ENCODE assay signal across 8 cellular contexts in genomic region chr11:65134240-65134951, GRCh38. TPM values are rescaled to one million over a fixed set of nuclear protein-coding genes. Genes with fewer than 3 reads are reported as not detected.
A peak's percentile ranks its signal among the peaks of the same experiment; 100 is the strongest.
DNase-seq lines count a peak whose midpoint lies in the region; ATAC-seq and TF ChIP-seq lines count a peak whose summit lies in the region.

Gene SYVN1, minus strand, starts transcription at chr11:65134519. Its CDS starts 918 bp downstream, at chr11:65133601.

- intact Hi-C loops in adrenal gland (cut with DNase I) = no loop called here
- intact Hi-C loops in left cardiac atrium (cut with DNase I) = no loop called here
- intact Hi-C loops in psoas muscle (cut with DNase I) = loop anchor here in 1 of 2 donors (2.0 kb wide), 1 partner anchor 46 kb away; the partner anchor contains the start of gene CAPN1

- TF ChIP-seq POLR2A in adrenal gland (IDR thresholded peaks at IDR 0.05) = peak; percentile 88 to 92

- no peaks in the 10 kb centered on the region for H3K9me3 ChIP-seq in adrenal gland (replicated peaks in 1 of 3)
- H3K9me3 ChIP-seq in psoas muscle = no peaks in the 10 kb centered on the region

- H3K27me3 ChIP-seq in adrenal gland = no peaks in the 10 kb centered on the region
- no peaks in the 10 kb centered on the region for H3K27me3 ChIP-seq in psoas muscle (ENCODE audit: insufficient read depth in 3 of 3, low read length in 2 of 3)

- DNase-seq in GM13976 (ENCODE audit: low spot score) (peak; percentile 93), NCI-H1417 treated with DMSO at 0.1 percent for 48 hours (lab: John Stamatoyannopoulos, UW) (peak; percentile 91), T-helper 1 cell (peak; percentile 81 to 91 (median 85)), adrenal gland (peak; percentile 90 to 94 (median 92)), left cardiac atrium (peak; percentile 93), psoas muscle (peak; percentile 91 to 96)

- in situ Hi-C loops in GM13976 (cut with MboI; ENCODE audit: low sequenced_read_pairs, unreplicated experiment) = no loop called here

- H3K36me3 ChIP-seq in adrenal gland (replicated peaks in 1 of 2) (peaks cover 0 to 37% of the 10 kb centered on the region in 2 donors), psoas muscle (ENCODE audit: insufficient read depth in 1 of 2, low read depth in 1 of 2) (peaks cover 3 to 38% of the 10 kb centered on the region in 2 donors), urinary bladder (ENCODE audit: insufficient read depth) (peaks cover 11% of the 10 kb centered on the region)

- 0 to 1% (median 1%) methylated on average over 16 to 60 of the region's 60 CpGs for WGBS in adrenal gland, 4 donors
- WGBS in psoas muscle, 3 donors = 0 to 1% (median 1%) methylated on average over 53 to 60 of the region's 60 CpGs
- WGBS in urinary bladder = under 1% methylated on average over 60 of the region's 60 CpGs

- ATAC-seq in HG02798 (IDR thresholded peaks at IDR 0.05; ENCODE audit: poor library complexity, unreplicated experiment) = peak; percentile 66
- peak; percentile 92 to 95 for ATAC-seq in left cardiac atrium
- peak; percentile 87 to 91 (median 90) for ATAC-seq in psoas muscle

- H3K27ac ChIP-seq in adrenal gland = peak within 1 kb of the TSS; percentile 80 to 98 (median 96)
- peak within 1 kb of the TSS; percentile 96 for H3K27ac ChIP-seq in psoas muscle
- peak within 1 kb of the TSS; percentile 94 for H3K27ac ChIP-seq in urinary bladder (ENCODE audit: low read depth)

- TF ChIP-seq CTCF in GM13976 (IDR thresholded peaks at IDR 0.05; ENCODE audit: borderline replicate concordance, control extremely low read depth, extremely low read depth, insufficient read depth, missing control alignments) (no peak), adrenal gland (IDR thresholded peaks at IDR 0.05) (no peak), psoas muscle (IDR thresholded peaks at IDR 0.05) (no peak)

- peak within 1 kb of the TSS; percentile 52 to 92 (median 84) for H3K4me3 ChIP-seq in adrenal gland
- peak within 1 kb of the TSS; percentile 98 for H3K4me3 ChIP-seq in psoas muscle
- peak within 1 kb of the TSS; percentile 87 for H3K4me3 ChIP-seq in urinary bladder (ENCODE audit: low read depth, low read length)

- peaks cover 18 to 31% of the 10 kb centered on the region in 2 donors for H3K4me1 ChIP-seq in adrenal gland (replicated peaks in 1 of 2)
- H3K4me1 ChIP-seq in psoas muscle = peaks cover 30% of the 10 kb centered on the region
- H3K4me1 ChIP-seq in urinary bladder (ENCODE audit: insufficient read depth) = no peaks in the 10 kb centered on the region

RNA-seq across cellular contexts. Expression of gene SYVN1, which starts in this region (rescaled TPM):
- 100 to 1,000 TPM in 1 of 8 donors, 10 to 100 TPM in 7; 28.1 to 119 (median 64.3) TPM for total RNA-seq in adrenal gland
- 100 to 1,000 TPM in 1 of 3 donors, 10 to 100 TPM in 2; 46.0 to 124 (median 58.5) TPM for polyA plus RNA-seq in adrenal gland
- 10 to 100 TPM; 33.2 to 41.6 TPM for total RNA-seq in left cardiac atrium
- total RNA-seq in psoas muscle = 10 to 100 TPM; 26.5 to 56.1 (median 31.7) TPM
- polyA plus RNA-seq in psoas muscle = 10 to 100 TPM; 20.2 to 33.5 (median 20.5) TPM
- 16.2 TPM for total RNA-seq in urinary bladder
- 29.3 TPM for polyA plus RNA-seq in urinary bladder

Comparison
In these comparisons a context has a peak if more than half of its experiments do, and no peak if none do; other contexts are left out.
1. Peak in every context shown above with its lines: DNase-seq, ATAC-seq, H3K4me3 ChIP-seq and H3K27ac ChIP-seq.